In the genomic region with DNA sequence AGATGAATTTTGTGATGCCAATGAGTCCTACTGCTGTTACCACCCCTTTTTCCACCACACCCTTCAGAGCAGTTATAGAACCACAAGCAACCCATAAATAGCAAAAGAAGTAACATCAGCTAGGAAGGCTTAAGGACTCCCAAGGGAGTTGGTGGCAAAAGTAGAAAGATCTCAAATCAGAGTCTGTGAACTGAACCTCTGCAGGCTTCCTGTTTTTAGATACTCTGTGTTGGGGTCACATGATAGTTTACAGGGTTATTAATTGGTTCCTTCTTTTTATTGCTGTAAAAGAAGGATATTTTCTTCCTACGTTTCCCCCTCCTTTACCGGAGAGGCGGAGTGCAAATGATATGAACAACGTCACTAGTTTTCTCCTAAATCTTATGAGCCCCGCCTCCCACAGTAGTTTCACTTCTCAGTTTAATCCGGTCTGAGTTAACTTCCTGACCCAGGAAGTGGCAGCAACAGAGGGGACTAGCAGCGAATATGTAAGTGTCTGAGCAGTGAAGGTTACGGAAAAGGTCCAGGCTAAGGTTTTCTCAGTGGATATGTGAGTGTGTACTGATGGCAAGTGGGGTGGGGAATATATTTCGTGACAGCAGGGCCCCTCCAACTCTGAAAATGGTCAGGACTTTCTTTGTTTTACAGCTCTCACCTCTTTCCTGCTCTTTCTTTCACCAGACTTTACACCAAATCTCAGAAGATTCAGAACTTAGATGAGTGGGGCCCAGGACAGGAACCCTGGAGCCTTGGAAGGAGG, we compare ENCODE assay signal across 1 cellular context.
TF ChIP-seq lines count a peak whose summit lies in the region.

A gene with protein sequence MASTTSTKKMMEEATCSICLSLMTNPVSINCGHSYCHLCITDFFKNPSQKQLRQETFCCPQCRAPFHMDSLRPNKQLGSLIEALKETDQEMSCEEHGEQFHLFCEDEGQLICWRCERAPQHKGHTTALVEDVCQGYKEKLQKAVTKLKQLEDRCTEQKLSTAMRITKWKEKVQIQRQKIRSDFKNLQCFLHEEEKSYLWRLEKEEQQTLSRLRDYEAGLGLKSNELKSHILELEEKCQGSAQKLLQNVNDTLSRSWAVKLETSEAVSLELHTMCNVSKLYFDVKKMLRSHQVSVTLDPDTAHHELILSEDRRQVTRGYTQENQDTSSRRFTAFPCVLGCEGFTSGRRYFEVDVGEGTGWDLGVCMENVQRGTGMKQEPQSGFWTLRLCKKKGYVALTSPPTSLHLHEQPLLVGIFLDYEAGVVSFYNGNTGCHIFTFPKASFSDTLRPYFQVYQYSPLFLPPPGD (plus strand): TSS at position 435 of the 760 bp plus-strand sequence. CDS start 3,721 bp downstream, outside the sequence.

TF ChIP-seq in K562, 482 proteins besides CTCF, POLR2A, EP300 and RAD21 (continued from another document and continues in another):
- TF ChIP-seq BRD9 (IDR thresholded peaks at IDR 0.05; ENCODE audit: low read depth, partially characterized antibody) = no peak
- no peak for TF ChIP-seq GATAD2A (IDR thresholded peaks at IDR 0.05)
- TF ChIP-seq PML (IDR thresholded peaks at IDR 0.05; ENCODE audit: low read length) = peak; percentile 68; the same call in 1 of the 2 replicates
- TF ChIP-seq ZNF354B (CRISPR knock-in tag; IDR thresholded peaks at IDR 0.05) = no peak
- TF ChIP-seq PURB (CRISPR knock-in tag; IDR thresholded peaks at IDR 0.05; ENCODE audit: low read depth) = no peak
- TF ChIP-seq RBFOX2 (IDR thresholded peaks at IDR 0.05; ENCODE audit: low read depth, low read length) = peak; percentile 66
- no peak for TF ChIP-seq KLF16 (IDR thresholded peaks at IDR 0.05)
- TF ChIP-seq STAG1 (CRISPR knock-in tag; IDR thresholded peaks at IDR 0.05; ENCODE audit: borderline replicate concordance) = no peak
- no peak for TF ChIP-seq MYC (IDR thresholded peaks at IDR 0.05; ENCODE audit: low read depth, low read length)
- no peak for TF ChIP-seq MYC (CRISPR knock-in tag; IDR thresholded peaks at IDR 0.05; ENCODE audit: borderline replicate concordance, low read depth)
- peak; percentile 83 for TF ChIP-seq MEF2D (tag; conservative IDR thresholded peaks at IDR 0.05; ENCODE audit: low read depth)
- no peak for TF ChIP-seq LARP7 (IDR thresholded peaks at IDR 0.05)
- TF ChIP-seq ZBED1 (IDR thresholded peaks at IDR 0.05) = no peak
- TF ChIP-seq, protein P1, sequence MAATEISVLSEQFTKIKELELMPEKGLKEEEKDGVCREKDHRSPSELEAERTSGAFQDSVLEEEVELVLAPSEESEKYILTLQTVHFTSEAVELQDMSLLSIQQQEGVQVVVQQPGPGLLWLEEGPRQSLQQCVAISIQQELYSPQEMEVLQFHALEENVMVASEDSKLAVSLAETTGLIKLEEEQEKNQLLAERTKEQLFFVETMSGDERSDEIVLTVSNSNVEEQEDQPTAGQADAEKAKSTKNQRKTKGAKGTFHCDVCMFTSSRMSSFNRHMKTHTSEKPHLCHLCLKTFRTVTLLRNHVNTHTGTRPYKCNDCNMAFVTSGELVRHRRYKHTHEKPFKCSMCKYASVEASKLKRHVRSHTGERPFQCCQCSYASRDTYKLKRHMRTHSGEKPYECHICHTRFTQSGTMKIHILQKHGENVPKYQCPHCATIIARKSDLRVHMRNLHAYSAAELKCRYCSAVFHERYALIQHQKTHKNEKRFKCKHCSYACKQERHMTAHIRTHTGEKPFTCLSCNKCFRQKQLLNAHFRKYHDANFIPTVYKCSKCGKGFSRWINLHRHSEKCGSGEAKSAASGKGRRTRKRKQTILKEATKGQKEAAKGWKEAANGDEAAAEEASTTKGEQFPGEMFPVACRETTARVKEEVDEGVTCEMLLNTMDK (IDR thresholded peaks at IDR 0.05; ENCODE audit: borderline replicate concordance, insufficient read depth, low read depth, low read length, poor library complexity, severe bottlenecking) = no peak
- no peak; a peak in 1 of 4 replicates for TF ChIP-seq TBL1XR1 (IDR thresholded peaks at IDR 0.05; ENCODE audit: low read length in 2 of 2)
- TF ChIP-seq CHD2 (IDR thresholded peaks at IDR 0.05; ENCODE audit: low read depth, low read length) = no peak
- no peak for TF ChIP-seq NCOA4 (IDR thresholded peaks at IDR 0.05; ENCODE audit: partially characterized antibody)
- no peak for TF ChIP-seq ZNF347 (CRISPR knock-in tag; IDR thresholded peaks at IDR 0.05; ENCODE audit: low read depth)
- TF ChIP-seq ZNF133 (CRISPR knock-in tag; IDR thresholded peaks at IDR 0.05) = no peak
- TF ChIP-seq DNMT1 (IDR thresholded peaks at IDR 0.05) = no peak
- TF ChIP-seq RBM39 (optimal IDR thresholded peaks at IDR 0.05; ENCODE audit: low read depth, low read length) = no peak
- no peak for TF ChIP-seq SMAD2 (IDR thresholded peaks at IDR 0.05; ENCODE audit: low read depth, low read length)
- TF ChIP-seq ZC3H11A (IDR thresholded peaks at IDR 0.05; ENCODE audit: low read depth, low read length) = no peak
- no peak; the same call in 1 of the 2 replicates for TF ChIP-seq ETV5 (CRISPR knock-in tag; IDR thresholded peaks at IDR 0.05; ENCODE audit: low read depth)
- no peak for TF ChIP-seq ZNF766 (CRISPR knock-in tag; conservative IDR thresholded peaks at IDR 0.05)
- TF ChIP-seq ZNF445 (CRISPR knock-in tag; IDR thresholded peaks at IDR 0.05; ENCODE audit: low read depth) = no peak
- TF ChIP-seq ZNF696 (CRISPR knock-in tag; conservative IDR thresholded peaks at IDR 0.05) = no peak
- TF ChIP-seq, protein P2, sequence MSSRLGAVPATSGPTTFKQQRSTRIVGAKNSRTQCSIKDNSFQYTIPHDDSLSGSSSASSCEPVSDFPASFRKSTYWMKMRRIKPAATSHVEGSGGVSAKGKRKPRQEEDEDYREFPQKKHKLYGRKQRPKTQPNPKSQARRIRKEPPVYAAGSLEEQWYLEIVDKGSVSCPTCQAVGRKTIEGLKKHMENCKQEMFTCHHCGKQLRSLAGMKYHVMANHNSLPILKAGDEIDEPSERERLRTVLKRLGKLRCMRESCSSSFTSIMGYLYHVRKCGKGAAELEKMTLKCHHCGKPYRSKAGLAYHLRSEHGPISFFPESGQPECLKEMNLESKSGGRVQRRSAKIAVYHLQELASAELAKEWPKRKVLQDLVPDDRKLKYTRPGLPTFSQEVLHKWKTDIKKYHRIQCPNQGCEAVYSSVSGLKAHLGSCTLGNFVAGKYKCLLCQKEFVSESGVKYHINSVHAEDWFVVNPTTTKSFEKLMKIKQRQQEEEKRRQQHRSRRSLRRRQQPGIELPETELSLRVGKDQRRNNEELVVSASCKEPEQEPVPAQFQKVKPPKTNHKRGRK (tag; IDR thresholded peaks at IDR 0.05) = no peak
- TF ChIP-seq, protein P3, sequence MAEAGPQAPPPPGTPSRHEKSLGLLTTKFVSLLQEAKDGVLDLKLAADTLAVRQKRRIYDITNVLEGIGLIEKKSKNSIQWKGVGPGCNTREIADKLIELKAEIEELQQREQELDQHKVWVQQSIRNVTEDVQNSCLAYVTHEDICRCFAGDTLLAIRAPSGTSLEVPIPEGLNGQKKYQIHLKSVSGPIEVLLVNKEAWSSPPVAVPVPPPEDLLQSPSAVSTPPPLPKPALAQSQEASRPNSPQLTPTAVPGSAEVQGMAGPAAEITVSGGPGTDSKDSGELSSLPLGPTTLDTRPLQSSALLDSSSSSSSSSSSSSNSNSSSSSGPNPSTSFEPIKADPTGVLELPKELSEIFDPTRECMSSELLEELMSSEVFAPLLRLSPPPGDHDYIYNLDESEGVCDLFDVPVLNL (CRISPR knock-in tag; IDR thresholded peaks at IDR 0.05; ENCODE audit: low read depth) = no peak
- peak; percentile 26; the same call in 1 of the 2 replicates for TF ChIP-seq MTA1 (IDR thresholded peaks at IDR 0.05; ENCODE audit: borderline replicate concordance)
- TF ChIP-seq KAT2B (IDR thresholded peaks at IDR 0.05; ENCODE audit: low read depth, low read length) = no peak
- TF ChIP-seq, protein P4, sequence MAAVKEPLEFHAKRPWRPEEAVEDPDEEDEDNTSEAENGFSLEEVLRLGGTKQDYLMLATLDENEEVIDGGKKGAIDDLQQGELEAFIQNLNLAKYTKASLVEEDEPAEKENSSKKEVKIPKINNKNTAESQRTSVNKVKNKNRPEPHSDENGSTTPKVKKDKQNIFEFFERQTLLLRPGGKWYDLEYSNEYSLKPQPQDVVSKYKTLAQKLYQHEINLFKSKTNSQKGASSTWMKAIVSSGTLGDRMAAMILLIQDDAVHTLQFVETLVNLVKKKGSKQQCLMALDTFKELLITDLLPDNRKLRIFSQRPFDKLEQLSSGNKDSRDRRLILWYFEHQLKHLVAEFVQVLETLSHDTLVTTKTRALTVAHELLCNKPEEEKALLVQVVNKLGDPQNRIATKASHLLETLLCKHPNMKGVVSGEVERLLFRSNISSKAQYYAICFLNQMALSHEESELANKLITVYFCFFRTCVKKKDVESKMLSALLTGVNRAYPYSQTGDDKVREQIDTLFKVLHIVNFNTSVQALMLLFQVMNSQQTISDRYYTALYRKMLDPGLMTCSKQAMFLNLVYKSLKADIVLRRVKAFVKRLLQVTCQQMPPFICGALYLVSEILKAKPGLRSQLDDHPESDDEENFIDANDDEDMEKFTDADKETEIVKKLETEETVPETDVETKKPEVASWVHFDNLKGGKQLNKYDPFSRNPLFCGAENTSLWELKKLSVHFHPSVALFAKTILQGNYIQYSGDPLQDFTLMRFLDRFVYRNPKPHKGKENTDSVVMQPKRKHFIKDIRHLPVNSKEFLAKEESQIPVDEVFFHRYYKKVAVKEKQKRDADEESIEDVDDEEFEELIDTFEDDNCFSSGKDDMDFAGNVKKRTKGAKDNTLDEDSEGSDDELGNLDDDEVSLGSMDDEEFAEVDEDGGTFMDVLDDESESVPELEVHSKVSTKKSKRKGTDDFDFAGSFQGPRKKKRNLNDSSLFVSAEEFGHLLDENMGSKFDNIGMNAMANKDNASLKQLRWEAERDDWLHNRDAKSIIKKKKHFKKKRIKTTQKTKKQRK (IDR thresholded peaks at IDR 0.05; ENCODE audit: borderline replicate concordance, low read depth, low read length) = no peak
- no peak for TF ChIP-seq MTF1 (CRISPR knock-in tag; IDR thresholded peaks at IDR 0.05; ENCODE audit: borderline replicate concordance)
- no peak for TF ChIP-seq TAL1 (IDR thresholded peaks at IDR 0.05)
- TF ChIP-seq, protein P5, sequence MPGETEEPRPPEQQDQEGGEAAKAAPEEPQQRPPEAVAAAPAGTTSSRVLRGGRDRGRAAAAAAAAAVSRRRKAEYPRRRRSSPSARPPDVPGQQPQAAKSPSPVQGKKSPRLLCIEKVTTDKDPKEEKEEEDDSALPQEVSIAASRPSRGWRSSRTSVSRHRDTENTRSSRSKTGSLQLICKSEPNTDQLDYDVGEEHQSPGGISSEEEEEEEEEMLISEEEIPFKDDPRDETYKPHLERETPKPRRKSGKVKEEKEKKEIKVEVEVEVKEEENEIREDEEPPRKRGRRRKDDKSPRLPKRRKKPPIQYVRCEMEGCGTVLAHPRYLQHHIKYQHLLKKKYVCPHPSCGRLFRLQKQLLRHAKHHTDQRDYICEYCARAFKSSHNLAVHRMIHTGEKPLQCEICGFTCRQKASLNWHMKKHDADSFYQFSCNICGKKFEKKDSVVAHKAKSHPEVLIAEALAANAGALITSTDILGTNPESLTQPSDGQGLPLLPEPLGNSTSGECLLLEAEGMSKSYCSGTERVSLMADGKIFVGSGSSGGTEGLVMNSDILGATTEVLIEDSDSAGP (CRISPR knock-in tag; IDR thresholded peaks at IDR 0.05) = no peak
- TF ChIP-seq HDAC3 (IDR thresholded peaks at IDR 0.05; ENCODE audit: borderline replicate concordance, partially characterized antibody) = peak; percentile 19
- TF ChIP-seq, protein P6, sequence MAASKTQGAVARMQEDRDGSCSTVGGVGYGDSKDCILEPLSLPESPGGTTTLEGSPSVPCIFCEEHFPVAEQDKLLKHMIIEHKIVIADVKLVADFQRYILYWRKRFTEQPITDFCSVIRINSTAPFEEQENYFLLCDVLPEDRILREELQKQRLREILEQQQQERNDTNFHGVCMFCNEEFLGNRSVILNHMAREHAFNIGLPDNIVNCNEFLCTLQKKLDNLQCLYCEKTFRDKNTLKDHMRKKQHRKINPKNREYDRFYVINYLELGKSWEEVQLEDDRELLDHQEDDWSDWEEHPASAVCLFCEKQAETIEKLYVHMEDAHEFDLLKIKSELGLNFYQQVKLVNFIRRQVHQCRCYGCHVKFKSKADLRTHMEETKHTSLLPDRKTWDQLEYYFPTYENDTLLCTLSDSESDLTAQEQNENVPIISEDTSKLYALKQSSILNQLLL (CRISPR knock-in tag; IDR thresholded peaks at IDR 0.05; ENCODE audit: borderline replicate concordance) = no peak
- no peak for TF ChIP-seq SIN3B (IDR thresholded peaks at IDR 0.05; ENCODE audit: low read depth)
- no peak for TF ChIP-seq PHB (CRISPR knock-in tag; IDR thresholded peaks at IDR 0.05)
- TF ChIP-seq GATAD2B (IDR thresholded peaks at IDR 0.05; ENCODE audit: borderline replicate concordance) = 0 out of 2 replicates have a peak, but pooled peaks have one; percentile 14
- TF ChIP-seq, protein P7, sequence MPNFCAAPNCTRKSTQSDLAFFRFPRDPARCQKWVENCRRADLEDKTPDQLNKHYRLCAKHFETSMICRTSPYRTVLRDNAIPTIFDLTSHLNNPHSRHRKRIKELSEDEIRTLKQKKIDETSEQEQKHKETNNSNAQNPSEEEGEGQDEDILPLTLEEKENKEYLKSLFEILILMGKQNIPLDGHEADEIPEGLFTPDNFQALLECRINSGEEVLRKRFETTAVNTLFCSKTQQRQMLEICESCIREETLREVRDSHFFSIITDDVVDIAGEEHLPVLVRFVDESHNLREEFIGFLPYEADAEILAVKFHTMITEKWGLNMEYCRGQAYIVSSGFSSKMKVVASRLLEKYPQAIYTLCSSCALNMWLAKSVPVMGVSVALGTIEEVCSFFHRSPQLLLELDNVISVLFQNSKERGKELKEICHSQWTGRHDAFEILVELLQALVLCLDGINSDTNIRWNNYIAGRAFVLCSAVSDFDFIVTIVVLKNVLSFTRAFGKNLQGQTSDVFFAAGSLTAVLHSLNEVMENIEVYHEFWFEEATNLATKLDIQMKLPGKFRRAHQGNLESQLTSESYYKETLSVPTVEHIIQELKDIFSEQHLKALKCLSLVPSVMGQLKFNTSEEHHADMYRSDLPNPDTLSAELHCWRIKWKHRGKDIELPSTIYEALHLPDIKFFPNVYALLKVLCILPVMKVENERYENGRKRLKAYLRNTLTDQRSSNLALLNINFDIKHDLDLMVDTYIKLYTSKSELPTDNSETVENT (CRISPR knock-in tag; IDR thresholded peaks at IDR 0.05) = no peak
- TF ChIP-seq SREBF1 (IDR thresholded peaks at IDR 0.05; ENCODE audit: borderline replicate concordance, low read depth, low read length) = no peak
- TF ChIP-seq SETDB1 (IDR thresholded peaks at IDR 0.05; ENCODE audit: low read length) = no peak
- no peak for TF ChIP-seq PTTG1 (tag; IDR thresholded peaks at IDR 0.05; ENCODE audit: low read depth)
- TF ChIP-seq, protein P8, sequence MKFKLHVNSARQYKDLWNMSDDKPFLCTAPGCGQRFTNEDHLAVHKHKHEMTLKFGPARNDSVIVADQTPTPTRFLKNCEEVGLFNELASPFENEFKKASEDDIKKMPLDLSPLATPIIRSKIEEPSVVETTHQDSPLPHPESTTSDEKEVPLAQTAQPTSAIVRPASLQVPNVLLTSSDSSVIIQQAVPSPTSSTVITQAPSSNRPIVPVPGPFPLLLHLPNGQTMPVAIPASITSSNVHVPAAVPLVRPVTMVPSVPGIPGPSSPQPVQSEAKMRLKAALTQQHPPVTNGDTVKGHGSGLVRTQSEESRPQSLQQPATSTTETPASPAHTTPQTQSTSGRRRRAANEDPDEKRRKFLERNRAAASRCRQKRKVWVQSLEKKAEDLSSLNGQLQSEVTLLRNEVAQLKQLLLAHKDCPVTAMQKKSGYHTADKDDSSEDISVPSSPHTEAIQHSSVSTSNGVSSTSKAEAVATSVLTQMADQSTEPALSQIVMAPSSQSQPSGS (CRISPR knock-in tag; IDR thresholded peaks at IDR 0.05) = no peak
- no peak; the same call in 1 of the 2 replicates for TF ChIP-seq LEF1 (IDR thresholded peaks at IDR 0.05)
- no peak for TF ChIP-seq FOXA3 (CRISPR knock-in tag; conservative IDR thresholded peaks at IDR 0.05 in 1 of 2, IDR thresholded peaks at IDR 0.05 in 1 of 2)
- peak; percentile 38 for TF ChIP-seq EP400 (IDR thresholded peaks at IDR 0.05)
